In genomic region chr19:38228491-38229439, GRCh38 we compare ENCODE assay signal across 8 cellular contexts. TPM values are rescaled to one million over a fixed set of nuclear protein-coding genes. Genes with fewer than 3 reads are reported as not detected.
DNase-seq lines count a peak whose midpoint lies in the region; ATAC-seq, FAIRE-seq and TF ChIP-seq lines count a peak whose summit lies in the region.

No MANE protein-coding gene starts in this region.

- CTCF ChIA-PET in K562 (lab: Yijun Ruan, JAX; ENCODE audit: low intra/inter-chr PET ratio): no interaction called here

- BruUV-seq in K562 (replicated peaks; lab: Mats Ljungman, UMichigan): no TSS peak

- H3K79me2 ChIP-seq in K562 (ENCODE audit: control insufficient read depth, insufficient read depth, low read length) (no peaks in the 10 kb centered on the region), neural cell (replicated peaks; ENCODE audit: insufficient read depth, low read length) (peaks cover 41% of the 10 kb centered on the region)

- intact Hi-C loops in K562 (cut with micrococcal nuclease) (loop anchor here (2.0 to 5.0 kb wide), 2 partner anchors 86 to 326 kb away; no protein-coding TSS in a partner anchor), esophagus muscularis mucosa (cut with DNase I) (no loop called here)

- H3K4me1 ChIP-seq in K562 (replicated peaks in 1 of 2; ENCODE audit: control insufficient read depth in 2 of 2, insufficient read depth in 2 of 2, low read length in 2 of 2) (peaks cover 4 to 42% of the 10 kb centered on the region in 2 experiments; a peak in 4 of 5 replicates), esophagus muscularis mucosa (peaks cover 22 to 30% (median 26%) of the 10 kb centered on the region in 4 donors)

- H3K4me3 ChIP-seq in K562 (peak overlapping the region; percentile 34), neural cell (ENCODE audit: low read length) (peak overlapping the region; percentile 100), esophagus muscularis mucosa (peak overlapping the region in 2 of 4 donors; percentile 12 to 22)

- no peaks in the 10 kb centered on the region for H4K20me1 ChIP-seq in K562 (replicated peaks; ENCODE audit: control insufficient read depth, insufficient read depth, low read length)
- no peaks in the 10 kb centered on the region for H4K20me1 ChIP-seq in neural cell (ENCODE audit: insufficient read depth)

- H2AFZ ChIP-seq in K562 (ENCODE audit: low read depth, low read length) (peak overlapping the region; percentile 47; the same call in 1 of the 2 replicates), neural cell (ENCODE audit: low read depth, low read length) (peak overlapping the region; percentile 56)

- H3K27me3 ChIP-seq in K562 (ENCODE audit: control insufficient read depth in 2 of 2, insufficient read depth in 2 of 2, low read length in 2 of 2) (peaks cover 2 to 6% of the 10 kb centered on the region in 2 experiments; a peak in 2 of 5 replicates), neural cell (ENCODE audit: insufficient read depth, low read depth, low read length) (no peaks in the 10 kb centered on the region), esophagus muscularis mucosa (peaks cover 18 to 100% (median 68%) of the 10 kb centered on the region in 4 donors)

- H3K9ac ChIP-seq in K562 (ENCODE audit: insufficient read depth in 1 of 2, low read depth in 2 of 2, low read length in 2 of 2): peak overlapping the region in 1 of 2 experiments; percentile 74; a peak in 2 of 4 replicates
- peak overlapping the region; percentile 100 for H3K9ac ChIP-seq in neural cell (ENCODE audit: low read length)

- H3K4me2 ChIP-seq in K562 (ENCODE audit: insufficient read depth, low read length) (peak overlapping the region; percentile 33), neural cell (ENCODE audit: low read length) (peak overlapping the region; percentile 68)

- ATAC-seq in K562 (no peak), HG03025 (IDR thresholded peaks at IDR 0.05; ENCODE audit: low FRiP score, unreplicated experiment) (no peak)

- POLR2A ChIA-PET in K562 (lab: Yijun Ruan, JAX): no interaction called here

- no peaks in the 10 kb centered on the region for H3K36me3 ChIP-seq in K562 (ENCODE audit: control insufficient read depth, insufficient read depth, low read length)
- H3K36me3 ChIP-seq in neural cell (ENCODE audit: insufficient read depth, low read length): no peaks in the 10 kb centered on the region
- H3K36me3 ChIP-seq in esophagus muscularis mucosa: no peaks in the 10 kb centered on the region

- no peak for TF ChIP-seq CTCF in K562 (IDR thresholded peaks at IDR 0.05 in 2 of 3, conservative IDR thresholded peaks at IDR 0.05 in 1 of 3; ENCODE audit: insufficient read depth in 2 of 3, low read depth in 1 of 3, low read length in 3 of 3)
- TF ChIP-seq CTCF in neural cell (IDR thresholded peaks at IDR 0.05; ENCODE audit: poor library complexity, severe bottlenecking): no peak
- no peak for TF ChIP-seq CTCF in esophagus muscularis mucosa (IDR thresholded peaks at IDR 0.05)

- DNase-seq in GM03348 (ENCODE audit: low spot score) (peak; percentile 40), NCI-H146 treated with DMSO at 0.1 percent for 48 hours (lab: John Stamatoyannopoulos, UW; ENCODE audit: unreplicated experiment) (peak; percentile 17), K562 (ENCODE audit: extremely low read depth in 1 of 4, low spot score in 3 of 4) (peak; percentile 55 to 76 (median 66)), cerebellar cortex (ENCODE audit: low spot score) (no peak), esophagus muscularis mucosa (ENCODE audit: extremely low spot score) (no peak), HPDE6-E6E7 (ENCODE audit: extremely low spot score) (no peak)

- WGBS in K562 (ENCODE audit: insufficient coverage, low coverage, missing lambda C conversion rate): 2% methylated on average over 20 of the region's 80 CpGs
- WGBS in esophagus muscularis mucosa: 2% methylated on average over 63 of the region's 80 CpGs

- in situ Hi-C loops in K562 (cut with MboI): loop anchor here (5.0 to 10.0 kb wide), 2 partner anchors 304 to 326 kb away; no protein-coding TSS in a partner anchor

- H3F3A ChIP-seq in neural cell (ENCODE audit: insufficient read depth, low read length, poor library complexity, severe bottlenecking): no peaks in the 10 kb centered on the region

- FAIRE-seq in K562 (lab: Jason Lieb, UNC): no peak

- TF ChIP-seq POLR2A in K562 (conservative IDR thresholded peaks at IDR 0.05) (no peak), esophagus muscularis mucosa (IDR thresholded peaks at IDR 0.05; ENCODE audit: low read depth) (no peak)

- H3K9me2 ChIP-seq in neural cell (ENCODE audit: insufficient read depth, low read length): no peaks in the 10 kb centered on the region

- no peak for TF ChIP-seq EP300 in K562 (IDR thresholded peaks at IDR 0.05; ENCODE audit: low read length)
- TF ChIP-seq EP300 in neural cell (conservative IDR thresholded peaks at IDR 0.05; ENCODE audit: poor library complexity, severe bottlenecking): peak; percentile 29
- no peak for TF ChIP-seq EP300 in esophagus muscularis mucosa (IDR thresholded peaks at IDR 0.05)

- H3K9me1 ChIP-seq in K562 (ENCODE audit: control insufficient read depth, insufficient read depth, low read length): no peaks in the 10 kb centered on the region

- no peaks in the 10 kb centered on the region for H3K9me3 ChIP-seq in K562 (replicated peaks; ENCODE audit: control insufficient read depth, insufficient read depth, low read depth, low read length)
- no peaks in the 10 kb centered on the region for H3K9me3 ChIP-seq in neural cell (ENCODE audit: low read length)
- H3K9me3 ChIP-seq in esophagus muscularis mucosa: no peaks in the 10 kb centered on the region

- TF ChIP-seq RAD21 in K562 (CRISPR knock-in tag; conservative IDR thresholded peaks at IDR 0.05 in 1 of 2, IDR thresholded peaks at IDR 0.05 in 1 of 2) (no peak), neural cell (conservative IDR thresholded peaks at IDR 0.05) (no peak)

- H3K27ac ChIP-seq in K562 (ENCODE audit: extremely low read depth, low read depth, low read length) (no peak overlapping the region), neural cell (ENCODE audit: low read length) (peak overlapping the region; percentile 97), esophagus muscularis mucosa (replicated peaks in 1 of 4) (no peak overlapping the region)

RNA-seq across cellular contexts. Expression of gene DPF1, which starts 4.7 kb away (rescaled TPM):
- total RNA-seq in K562 (2011; cell fraction: chromatin; rRNA removed; ENCODE audit: low replicate concordance): 5.0 and 8.4 TPM in 2 replicates
- total RNA-seq in K562 (2011; cell fraction: nucleolus; rRNA removed): 4.9 and 7.2 TPM in 2 replicates
- total RNA-seq in K562 (2011; cell fraction: nucleoplasm; rRNA removed): 5.0 and 6.9 TPM in 2 replicates
- 4.1 and 4.6 TPM in 2 replicates for total RNA-seq in K562 (2014; rRNA removed)
- 1.1 and 1.6 TPM in 2 replicates for total RNA-seq in K562 (2014; rRNA removed; fragmentation: Illumina TruSeq; extraction: Trizol)
- total RNA-seq in K562 (2015; rRNA removed; fragmentation: Illumina TruSeq; extraction: Trizol): 2.2 and 2.3 TPM in 2 replicates
- total RNA-seq in K562 (2021): 5.7 and 6.2 TPM in 2 replicates
- polyA plus RNA-seq in K562 (2011; rRNA removed): 3.1 and 3.6 TPM in 2 replicates
- polyA plus RNA-seq in K562 (2011; cell fraction: cytosol; rRNA removed): 5.9 and 11.0 TPM in 2 replicates
- 5.7 and 8.6 TPM in 2 replicates for polyA plus RNA-seq in K562 (2011; cell fraction: nucleus; rRNA removed)
- polyA plus RNA-seq in K562 (2012): 1.1 and 3.6 TPM in 2 replicates
- polyA plus RNA-seq in K562 (2014; fragmentation: Illumina TruSeq; extraction: Trizol): 3.8 and 5.0 TPM in 2 replicates
- under 1 TPM; 0.10 to 0.29 TPM for polyA plus RNA-seq in K562 (2014; fragmentation: Nextera tagmentation; extraction: Ambion mirVana)
- 4.2 and 5.5 TPM in 2 replicates for polyA plus RNA-seq in K562 (2014; rRNA removed)
- 2.2 and 2.6 TPM in 2 replicates for polyA minus RNA-seq in K562 (2011; rRNA and poly(A)+ RNA removed)
- polyA minus RNA-seq in K562 (2011; cell fraction: cytosol; rRNA and poly(A)+ RNA removed): 1.0 and 2.2 TPM in 2 replicates
- polyA minus RNA-seq in K562 (2011; cell fraction: nucleus; rRNA and poly(A)+ RNA removed): 2.0 and 2.7 TPM in 2 replicates
- 118 and 132 TPM in 2 replicates for polyA plus RNA-seq in neural cell
- polyA minus RNA-seq in neural cell: 48.9 and 54.5 TPM in 2 replicates
- total RNA-seq in esophagus muscularis mucosa: under 1 TPM in 2 of 4 donors, not detected in 2; 0.17 to 0.83 TPM

RNA-seq across cellular contexts. Expression of gene PPP1R14A, which starts 27.4 kb away (rescaled TPM):
- 6.6 and 11.8 TPM in 2 replicates for total RNA-seq in K562 (2011; cell fraction: chromatin; rRNA removed; ENCODE audit: low replicate concordance)
- total RNA-seq in K562 (2011; cell fraction: nucleolus; rRNA removed): 9.3 and 13.7 TPM in 2 replicates
- 11.6 and 12.5 TPM in 2 replicates for total RNA-seq in K562 (2011; cell fraction: nucleoplasm; rRNA removed)
- total RNA-seq in K562 (2014; rRNA removed) (60.7 and 74.0 TPM in 2 replicates), K562 (2014; rRNA removed; fragmentation: Illumina TruSeq; extraction: Trizol) (0.80 and 1.7 TPM in 2 replicates), K562 (2015; rRNA removed; fragmentation: Illumina TruSeq; extraction: Trizol) (6.5 and 7.5 TPM in 2 replicates), K562 (2021) (107 TPM in 2 replicates), esophagus muscularis mucosa (100 to 1,000 TPM; 217 to 794 (median 445) TPM)
- polyA plus RNA-seq in K562 (2011; rRNA removed) (24.7 and 26.4 TPM in 2 replicates), K562 (2014; fragmentation: Illumina TruSeq; extraction: Trizol) (12.1 and 31.5 TPM in 2 replicates), K562 (2014; fragmentation: Nextera tagmentation; extraction: Ambion mirVana) (1 to 10 TPM in 1 of 2 experiments, under 1 TPM in 1; 0.44 to 1.1 TPM), K562 (2014; rRNA removed) (179 and 181 TPM in 2 replicates), neural cell (not detected in 2 replicates)
- 41.0 and 143 TPM in 2 replicates for polyA plus RNA-seq in K562 (2011; cell fraction: cytosol; rRNA removed)
- polyA plus RNA-seq in K562 (2011; cell fraction: nucleus; rRNA removed): 21.3 and 32.8 TPM in 2 replicates
- 67.8 and 104 TPM in 2 replicates for polyA plus RNA-seq in K562 (2012)
- 1.6 and 1.9 TPM in 2 replicates for polyA minus RNA-seq in K562 (2011; rRNA and poly(A)+ RNA removed)
- 10.9 and 22.5 TPM in 2 replicates for polyA minus RNA-seq in K562 (2011; cell fraction: cytosol; rRNA and poly(A)+ RNA removed)
- 5.1 and 10.1 TPM in 2 replicates for polyA minus RNA-seq in K562 (2011; cell fraction: nucleus; rRNA and poly(A)+ RNA removed)
- not detected in 2 replicates for polyA minus RNA-seq in neural cell

RNA-seq across cellular contexts. Expression of gene SPINT2, which starts 35.6 kb away (rescaled TPM):
- 0.49 and 2.1 TPM in 2 replicates for total RNA-seq in K562 (2011; cell fraction: chromatin; rRNA removed; ENCODE audit: low replicate concordance)
- total RNA-seq in K562 (2011; cell fraction: nucleolus; rRNA removed): 1.7 and 3.2 TPM in 2 replicates
- 0.73 and 4.7 TPM in 2 replicates for total RNA-seq in K562 (2011; cell fraction: nucleoplasm; rRNA removed)
- total RNA-seq in K562 (2014; rRNA removed) (1.0 and 3.5 TPM in 2 replicates), K562 (2014; rRNA removed; fragmentation: Illumina TruSeq; extraction: Trizol) (0.38 and 0.84 TPM in 2 replicates), K562 (2015; rRNA removed; fragmentation: Illumina TruSeq; extraction: Trizol) (0.65 and 1.4 TPM in 2 replicates), K562 (2021) (1.9 and 2.1 TPM in 2 replicates), esophagus muscularis mucosa (10 to 100 TPM in 3 of 4 donors, 1 to 10 TPM in 1; 5.0 to 13.4 (median 11.4) TPM)
- polyA plus RNA-seq in K562 (2011; rRNA removed) (4.5 and 4.6 TPM in 2 replicates), K562 (2014; fragmentation: Illumina TruSeq; extraction: Trizol) (3.6 and 4.4 TPM in 2 replicates), K562 (2014; fragmentation: Nextera tagmentation; extraction: Ambion mirVana) (1 to 10 TPM; 3.4 to 4.1 TPM), K562 (2014; rRNA removed) (0.93 and 1.6 TPM in 2 replicates), neural cell (236 and 378 TPM in 2 replicates)
- polyA plus RNA-seq in K562 (2011; cell fraction: cytosol; rRNA removed): 3.5 and 6.8 TPM in 2 replicates
- 3.8 and 4.9 TPM in 2 replicates for polyA plus RNA-seq in K562 (2011; cell fraction: nucleus; rRNA removed)
- 0.69 and 1.3 TPM in 2 replicates for polyA plus RNA-seq in K562 (2012)
- 1.9 and 3.0 TPM in 2 replicates for polyA minus RNA-seq in K562 (2011; rRNA and poly(A)+ RNA removed)
- polyA minus RNA-seq in K562 (2011; cell fraction: cytosol; rRNA and poly(A)+ RNA removed): 4.6 TPM in 1 of 2 replicates, not detected in the other
- polyA minus RNA-seq in K562 (2011; cell fraction: nucleus; rRNA and poly(A)+ RNA removed): 0.40 and 2.0 TPM in 2 replicates
- polyA minus RNA-seq in neural cell: 121 and 122 TPM in 2 replicates

Comparison
In these comparisons a context has a peak if more than half of its experiments do, and no peak if none do; other contexts are left out.
1. DNase-seq: peak in GM03348 (single experiment), NCI-H146 treated with DMSO at 0.1 percent for 48 hours (single experiment) and K562 (4 of 4); none in cerebellar cortex (single experiment), esophagus muscularis mucosa (single experiment) and HPDE6-E6E7 (single experiment).